Comparison of ENCODE assay signal across 1 cellular context in genomic region chr4:15740764-15741404, GRCh38.
TF ChIP-seq lines count a peak whose summit lies in the region.

No MANE protein-coding gene starts in this region.

TF ChIP-seq in HepG2, 621 proteins besides CTCF, POLR2A, EP300 and RAD21 (continued from another document and continues in another):
- no peak for TF ChIP-seq ZBTB37 (CRISPR knock-in tag; IDR thresholded peaks at IDR 0.05)
- 0 out of 2 replicates have a peak, but pooled peaks have one; percentile 59 for TF ChIP-seq NFKBIZ (CRISPR knock-in tag; IDR thresholded peaks at IDR 0.05)
- TF ChIP-seq ZNF552 (CRISPR knock-in tag; IDR thresholded peaks at IDR 0.05; ENCODE audit: borderline replicate concordance), result no peak
- no peak for TF ChIP-seq GTF2F1 (IDR thresholded peaks at IDR 0.05; ENCODE audit: low read length)
- TF ChIP-seq, protein P1, sequence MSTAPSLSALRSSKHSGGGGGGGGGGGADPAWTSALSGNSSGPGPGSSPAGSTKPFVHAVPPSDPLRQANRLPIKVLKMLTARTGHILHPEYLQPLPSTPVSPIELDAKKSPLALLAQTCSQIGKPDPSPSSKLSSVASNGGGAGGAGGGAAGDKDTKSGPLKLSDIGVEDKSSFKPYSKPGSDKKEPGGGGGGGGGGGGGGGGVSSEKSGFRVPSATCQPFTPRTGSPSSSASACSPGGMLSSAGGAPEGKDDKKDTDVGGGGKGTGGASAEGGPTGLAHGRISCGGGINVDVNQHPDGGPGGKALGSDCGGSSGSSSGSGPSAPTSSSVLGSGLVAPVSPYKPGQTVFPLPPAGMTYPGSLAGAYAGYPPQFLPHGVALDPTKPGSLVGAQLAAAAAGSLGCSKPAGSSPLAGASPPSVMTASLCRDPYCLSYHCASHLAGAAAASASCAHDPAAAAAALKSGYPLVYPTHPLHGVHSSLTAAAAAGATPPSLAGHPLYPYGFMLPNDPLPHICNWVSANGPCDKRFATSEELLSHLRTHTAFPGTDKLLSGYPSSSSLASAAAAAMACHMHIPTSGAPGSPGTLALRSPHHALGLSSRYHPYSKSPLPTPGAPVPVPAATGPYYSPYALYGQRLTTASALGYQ (CRISPR knock-in tag; IDR thresholded peaks at IDR 0.05), result peak; percentile 54; the same call in 1 of the 2 replicates
- TF ChIP-seq, protein P2, sequence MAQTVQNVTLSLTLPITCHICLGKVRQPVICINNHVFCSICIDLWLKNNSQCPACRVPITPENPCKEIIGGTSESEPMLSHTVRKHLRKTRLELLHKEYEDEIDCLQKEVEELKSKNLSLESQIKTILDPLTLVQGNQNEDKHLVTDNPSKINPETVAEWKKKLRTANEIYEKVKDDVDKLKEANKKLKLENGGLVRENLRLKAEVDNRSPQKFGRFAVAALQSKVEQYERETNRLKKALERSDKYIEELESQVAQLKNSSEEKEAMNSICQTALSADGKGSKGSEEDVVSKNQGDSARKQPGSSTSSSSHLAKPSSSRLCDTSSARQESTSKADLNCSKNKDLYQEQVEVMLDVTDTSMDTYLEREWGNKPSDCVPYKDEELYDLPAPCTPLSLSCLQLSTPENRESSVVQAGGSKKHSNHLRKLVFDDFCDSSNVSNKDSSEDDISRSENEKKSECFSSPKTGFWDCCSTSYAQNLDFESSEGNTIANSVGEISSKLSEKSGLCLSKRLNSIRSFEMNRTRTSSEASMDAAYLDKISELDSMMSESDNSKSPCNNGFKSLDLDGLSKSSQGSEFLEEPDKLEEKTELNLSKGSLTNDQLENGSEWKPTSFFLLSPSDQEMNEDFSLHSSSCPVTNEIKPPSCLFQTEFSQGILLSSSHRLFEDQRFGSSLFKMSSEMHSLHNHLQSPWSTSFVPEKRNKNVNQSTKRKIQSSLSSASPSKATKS (CRISPR knock-in tag; IDR thresholded peaks at IDR 0.05), result no peak
- TF ChIP-seq NCOA2 (CRISPR knock-in tag; IDR thresholded peaks at IDR 0.05), result peak; percentile 62; the same call in 1 of the 2 replicates
- TF ChIP-seq ZKSCAN8 (CRISPR knock-in tag; IDR thresholded peaks at IDR 0.05; ENCODE audit: borderline replicate concordance), result no peak
- TF ChIP-seq, protein P3, sequence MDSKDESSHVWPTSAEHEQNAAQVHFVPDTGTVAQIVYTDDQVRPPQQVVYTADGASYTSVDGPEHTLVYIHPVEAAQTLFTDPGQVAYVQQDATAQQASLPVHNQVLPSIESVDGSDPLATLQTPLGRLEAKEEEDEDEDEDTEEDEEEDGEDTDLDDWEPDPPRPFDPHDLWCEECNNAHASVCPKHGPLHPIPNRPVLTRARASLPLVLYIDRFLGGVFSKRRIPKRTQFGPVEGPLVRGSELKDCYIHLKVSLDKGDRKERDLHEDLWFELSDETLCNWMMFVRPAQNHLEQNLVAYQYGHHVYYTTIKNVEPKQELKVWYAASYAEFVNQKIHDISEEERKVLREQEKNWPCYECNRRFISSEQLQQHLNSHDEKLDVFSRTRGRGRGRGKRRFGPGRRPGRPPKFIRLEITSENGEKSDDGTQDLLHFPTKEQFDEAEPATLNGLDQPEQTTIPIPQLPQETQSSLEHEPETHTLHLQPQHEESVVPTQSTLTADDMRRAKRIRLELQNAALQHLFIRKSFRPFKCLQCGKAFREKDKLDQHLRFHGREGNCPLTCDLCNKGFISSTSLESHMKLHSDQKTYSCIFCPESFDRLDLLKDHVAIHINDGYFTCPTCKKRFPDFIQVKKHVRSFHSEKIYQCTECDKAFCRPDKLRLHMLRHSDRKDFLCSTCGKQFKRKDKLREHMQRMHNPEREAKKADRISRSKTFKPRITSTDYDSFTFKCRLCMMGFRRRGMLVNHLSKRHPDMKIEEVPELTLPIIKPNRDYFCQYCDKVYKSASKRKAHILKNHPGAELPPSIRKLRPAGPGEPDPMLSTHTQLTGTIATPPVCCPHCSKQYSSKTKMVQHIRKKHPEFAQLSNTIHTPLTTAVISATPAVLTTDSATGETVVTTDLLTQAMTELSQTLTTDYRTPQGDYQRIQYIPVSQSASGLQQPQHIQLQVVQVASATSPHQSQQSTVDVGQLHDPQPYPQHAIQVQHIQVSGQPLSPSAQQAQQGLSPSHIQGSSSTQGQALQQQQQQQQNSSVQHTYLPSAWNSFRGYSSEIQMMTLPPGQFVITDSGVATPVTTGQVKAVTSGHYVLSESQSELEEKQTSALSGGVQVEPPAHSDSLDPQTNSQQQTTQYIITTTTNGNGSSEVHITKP (CRISPR knock-in tag; IDR thresholded peaks at IDR 0.05; ENCODE audit: low read depth), result no peak
- TF ChIP-seq PPARG (CRISPR knock-in tag; conservative IDR thresholded peaks at IDR 0.05), result 0 out of 2 replicates have a peak, but pooled peaks have one; percentile 29
- TF ChIP-seq ZNF543 (CRISPR knock-in tag; IDR thresholded peaks at IDR 0.05), result no peak
- TF ChIP-seq, protein P4, sequence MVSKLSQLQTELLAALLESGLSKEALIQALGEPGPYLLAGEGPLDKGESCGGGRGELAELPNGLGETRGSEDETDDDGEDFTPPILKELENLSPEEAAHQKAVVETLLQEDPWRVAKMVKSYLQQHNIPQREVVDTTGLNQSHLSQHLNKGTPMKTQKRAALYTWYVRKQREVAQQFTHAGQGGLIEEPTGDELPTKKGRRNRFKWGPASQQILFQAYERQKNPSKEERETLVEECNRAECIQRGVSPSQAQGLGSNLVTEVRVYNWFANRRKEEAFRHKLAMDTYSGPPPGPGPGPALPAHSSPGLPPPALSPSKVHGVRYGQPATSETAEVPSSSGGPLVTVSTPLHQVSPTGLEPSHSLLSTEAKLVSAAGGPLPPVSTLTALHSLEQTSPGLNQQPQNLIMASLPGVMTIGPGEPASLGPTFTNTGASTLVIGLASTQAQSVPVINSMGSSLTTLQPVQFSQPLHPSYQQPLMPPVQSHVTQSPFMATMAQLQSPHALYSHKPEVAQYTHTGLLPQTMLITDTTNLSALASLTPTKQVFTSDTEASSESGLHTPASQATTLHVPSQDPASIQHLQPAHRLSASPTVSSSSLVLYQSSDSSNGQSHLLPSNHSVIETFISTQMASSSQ (IDR thresholded peaks at IDR 0.05; ENCODE audit: low read depth), result 0 out of 2 replicates have a peak, but pooled peaks have one; percentile 16
- TF ChIP-seq, protein P4 (CRISPR knock-in tag; IDR thresholded peaks at IDR 0.05; ENCODE audit: borderline replicate concordance), result no peak
- peak; percentile 89 for TF ChIP-seq ARID5B (CRISPR knock-in tag; IDR thresholded peaks at IDR 0.05)
- no peak for TF ChIP-seq ETV6 (CRISPR knock-in tag; conservative IDR thresholded peaks at IDR 0.05)
- TF ChIP-seq, protein P5, sequence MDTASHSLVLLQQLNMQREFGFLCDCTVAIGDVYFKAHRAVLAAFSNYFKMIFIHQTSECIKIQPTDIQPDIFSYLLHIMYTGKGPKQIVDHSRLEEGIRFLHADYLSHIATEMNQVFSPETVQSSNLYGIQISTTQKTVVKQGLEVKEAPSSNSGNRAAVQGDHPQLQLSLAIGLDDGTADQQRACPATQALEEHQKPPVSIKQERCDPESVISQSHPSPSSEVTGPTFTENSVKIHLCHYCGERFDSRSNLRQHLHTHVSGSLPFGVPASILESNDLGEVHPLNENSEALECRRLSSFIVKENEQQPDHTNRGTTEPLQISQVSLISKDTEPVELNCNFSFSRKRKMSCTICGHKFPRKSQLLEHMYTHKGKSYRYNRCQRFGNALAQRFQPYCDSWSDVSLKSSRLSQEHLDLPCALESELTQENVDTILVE (CRISPR knock-in tag; IDR thresholded peaks at IDR 0.05), result no peak; the same call in 1 of the 2 replicates
- TF ChIP-seq FOXA1 (IDR thresholded peaks at IDR 0.05), result peak; percentile 83; the same call in 1 of the 2 replicates
- TF ChIP-seq FOXA1 (CRISPR knock-in tag; IDR thresholded peaks at IDR 0.05), result peak; percentile 82
- TF ChIP-seq ZNF556 (CRISPR knock-in tag; IDR thresholded peaks at IDR 0.05; ENCODE audit: borderline replicate concordance), result no peak
- TF ChIP-seq NR2F1 (CRISPR knock-in tag; IDR thresholded peaks at IDR 0.05), result peak in 1 of 2 experiments; percentile 65; a peak in 1 of 4 replicates
- no peak for TF ChIP-seq FOXC1 (CRISPR knock-in tag; IDR thresholded peaks at IDR 0.05; ENCODE audit: borderline replicate concordance)
- no peak for TF ChIP-seq ATM (IDR thresholded peaks at IDR 0.05; ENCODE audit: borderline replicate concordance)
- TF ChIP-seq ZNF749 (CRISPR knock-in tag; IDR thresholded peaks at IDR 0.05; ENCODE audit: borderline replicate concordance), result no peak
- TF ChIP-seq SRSF4 (IDR thresholded peaks at IDR 0.05; ENCODE audit: low read depth, low read length, poor library complexity, severe bottlenecking), result no peak
- TF ChIP-seq DMAP1 (CRISPR knock-in tag; IDR thresholded peaks at IDR 0.05), result no peak
- no peak for TF ChIP-seq ZNF33B (CRISPR knock-in tag; IDR thresholded peaks at IDR 0.05)
- 0 out of 2 replicates have a peak, but pooled peaks have one; percentile 40 for TF ChIP-seq ZNF12 (CRISPR knock-in tag; IDR thresholded peaks at IDR 0.05)
- TF ChIP-seq, protein P6, sequence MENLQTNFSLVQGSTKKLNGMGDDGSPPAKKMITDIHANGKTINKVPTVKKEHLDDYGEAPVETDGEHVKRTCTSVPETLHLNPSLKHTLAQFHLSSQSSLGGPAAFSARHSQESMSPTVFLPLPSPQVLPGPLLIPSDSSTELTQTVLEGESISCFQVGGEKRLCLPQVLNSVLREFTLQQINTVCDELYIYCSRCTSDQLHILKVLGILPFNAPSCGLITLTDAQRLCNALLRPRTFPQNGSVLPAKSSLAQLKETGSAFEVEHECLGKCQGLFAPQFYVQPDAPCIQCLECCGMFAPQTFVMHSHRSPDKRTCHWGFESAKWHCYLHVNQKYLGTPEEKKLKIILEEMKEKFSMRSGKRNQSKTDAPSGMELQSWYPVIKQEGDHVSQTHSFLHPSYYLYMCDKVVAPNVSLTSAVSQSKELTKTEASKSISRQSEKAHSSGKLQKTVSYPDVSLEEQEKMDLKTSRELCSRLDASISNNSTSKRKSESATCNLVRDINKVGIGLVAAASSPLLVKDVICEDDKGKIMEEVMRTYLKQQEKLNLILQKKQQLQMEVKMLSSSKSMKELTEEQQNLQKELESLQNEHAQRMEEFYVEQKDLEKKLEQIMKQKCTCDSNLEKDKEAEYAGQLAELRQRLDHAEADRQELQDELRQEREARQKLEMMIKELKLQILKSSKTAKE (CRISPR knock-in tag; IDR thresholded peaks at IDR 0.05; ENCODE audit: borderline replicate concordance), result no peak
- no peak for TF ChIP-seq ZBTB20 (CRISPR knock-in tag; IDR thresholded peaks at IDR 0.05; ENCODE audit: borderline replicate concordance, low read depth)
- TF ChIP-seq NFYC (CRISPR knock-in tag; IDR thresholded peaks at IDR 0.05), result no peak
- no peak for TF ChIP-seq CAMTA2 (CRISPR knock-in tag; IDR thresholded peaks at IDR 0.05; ENCODE audit: borderline replicate concordance)
